Comparison of ENCODE assay signal across 11 cellular contexts in genomic region chr22:50532824-50533344, GRCh38. TPM values are rescaled to one million over a fixed set of nuclear protein-coding genes. Genes with fewer than 3 reads are reported as not detected.
DNase-seq lines count a peak whose midpoint lies in the region; ATAC-seq and TF ChIP-seq lines count a peak whose summit lies in the region.
"Had no signal": no experiment of that assay in that cellular context is flagged by ENCODE, and none has a peak within 500 bp of the region (broad histone marks: within the 10 kb centered on the region; RNA-seq: fewer than 3 reads in every experiment).

No MANE protein-coding gene starts in this region.

- no peaks in the 10 kb centered on the region for H3K27me3 Mint-ChIP-seq in activated CD8-positive, alpha-beta memory T cell treated with anti-CD3 and anti-CD28 coated beads, Interleukin-2, amount 10 ng/mL, durations not matched to agents 7 days and 5 days

- H3K36me3 Mint-ChIP-seq in activated CD8-positive, alpha-beta memory T cell treated with anti-CD3 and anti-CD28 coated beads, Interleukin-2, amount 10 ng/mL, durations not matched to agents 7 days and 5 days = peaks cover 12% of the 10 kb centered on the region
- peaks cover 9 to 22% of the 10 kb centered on the region in 2 donors for H3K36me3 Mint-ChIP-seq in activated naive CD4-positive, alpha-beta T cell treated with anti-CD3 and anti-CD28 coated beads, Interleukin-2, amount 50 U/mL, for 72 hours

- H3K27ac Mint-ChIP-seq in activated CD8-positive, alpha-beta memory T cell treated with anti-CD3 and anti-CD28 coated beads, Interleukin-2, amount 10 ng/mL, durations not matched to agents 7 days and 5 days = peak overlapping the region; percentile 100
- peak overlapping the region; percentile 94 to 99 for H3K27ac Mint-ChIP-seq in activated naive CD4-positive, alpha-beta T cell treated with anti-CD3 and anti-CD28 coated beads, Interleukin-2, amount 50 U/mL, for 72 hours

- no peak for TF ChIP-seq POLR2A in right lobe of liver (IDR thresholded peaks at IDR 0.05)

- H3K9ac ChIP-seq in subcutaneous abdominal adipose tissue (ENCODE audit: low read length in 5 of 5) = peak overlapping the region in 2 of 5 donors; percentile 39 to 48

- H3K27ac ChIP-seq in right lobe of liver = peak overlapping the region; percentile 94 to 98 (median 97)
- H3K27ac ChIP-seq in subcutaneous abdominal adipose tissue (ENCODE audit: low read depth, low read length) = peak overlapping the region; percentile 95

- H3K4me1 ChIP-seq in right lobe of liver (peaks cover 0 to 14% (median 0%) of the 10 kb centered on the region in 4 donors), subcutaneous abdominal adipose tissue (ENCODE audit: control insufficient read depth in 5 of 5, insufficient read depth in 5 of 5, low read length in 5 of 5) (peaks cover 3 to 59% (median 33%) of the 10 kb centered on the region in 5 donors)

- H3K9me3 ChIP-seq in right lobe of liver (no peaks in the 10 kb centered on the region), subcutaneous abdominal adipose tissue (ENCODE audit: control insufficient read depth in 5 of 5, low read length in 5 of 5) (no peaks in the 10 kb centered on the region)

- H3K9me3 Mint-ChIP-seq in activated CD8-positive, alpha-beta memory T cell treated with anti-CD3 and anti-CD28 coated beads, Interleukin-2, amount 10 ng/mL, durations not matched to agents 7 days and 5 days (ENCODE audit: low read depth) = no peaks in the 10 kb centered on the region
- no peaks in the 10 kb centered on the region for H3K9me3 Mint-ChIP-seq in activated naive CD4-positive, alpha-beta T cell treated with anti-CD3 and anti-CD28 coated beads, Interleukin-2, amount 50 U/mL, for 72 hours

- 53% methylated on average over 6 of the region's 6 CpGs for WGBS in right lobe of liver (ENCODE audit: insufficient coverage, low coverage, low lambda C conversion rate, missing lambda C conversion rate)

- H3K4me3 Mint-ChIP-seq in activated CD8-positive, alpha-beta memory T cell treated with anti-CD3 and anti-CD28 coated beads, Interleukin-2, amount 10 ng/mL, durations not matched to agents 7 days and 5 days = peak overlapping the region; percentile 94

- ATAC-seq in activated CD8-positive, alpha-beta memory T cell treated with anti-CD3 and anti-CD28 coated beads, Interleukin-2, amount 10 ng/mL, durations not matched to agents 7 days and 5 days = no peak
- ATAC-seq in activated naive CD4-positive, alpha-beta T cell treated with anti-CD3 and anti-CD28 coated beads, Interleukin-2, amount 50 U/mL, for 72 hours = no peak
- ATAC-seq in right lobe of liver = no peak
- no peak for ATAC-seq in GM18511 (IDR thresholded peaks at IDR 0.05; ENCODE audit: unreplicated experiment)

- no peaks in the 10 kb centered on the region for H3K27me3 ChIP-seq in right lobe of liver
- H3K27me3 ChIP-seq in subcutaneous abdominal adipose tissue (ENCODE audit: control insufficient read depth in 5 of 5, insufficient read depth in 4 of 5, low read length in 5 of 5) = no peaks in the 10 kb centered on the region

- H3K36me3 ChIP-seq in right lobe of liver = no peaks in the 10 kb centered on the region
- H3K36me3 ChIP-seq in subcutaneous abdominal adipose tissue (ENCODE audit: control insufficient read depth in 5 of 5, insufficient read depth in 5 of 5, low read length in 5 of 5) = no peaks in the 10 kb centered on the region

- peaks cover 48% of the 10 kb centered on the region for H3K4me1 Mint-ChIP-seq in activated CD8-positive, alpha-beta memory T cell treated with anti-CD3 and anti-CD28 coated beads, Interleukin-2, amount 10 ng/mL, durations not matched to agents 7 days and 5 days

- H3K4me3 ChIP-seq in right lobe of liver = no peak overlapping the region
- peak overlapping the region in 2 of 5 donors; percentile 73 to 85 for H3K4me3 ChIP-seq in subcutaneous abdominal adipose tissue (ENCODE audit: low read depth in 1 of 5, low read length in 5 of 5)

- intact Hi-C loops in right lobe of liver (cut with DNase I) = no loop called here

- no peak for DNase-seq in activated CD8-positive, alpha-beta memory T cell treated with anti-CD3 and anti-CD28 coated beads, Interleukin-2, amount 10 ng/mL, durations not matched to agents 7 days and 5 days
- DNase-seq in activated CD8-positive, alpha-beta memory T cell treated with anti-CD3 and anti-CD28 coated beads, Interleukin-2, amount 50 U/mL, for 48 hours = no peak
- no peak for DNase-seq in activated naive CD4-positive, alpha-beta T cell treated with anti-CD3 and anti-CD28 coated beads, Interleukin-2, amount 50 U/mL, for 72 hours (ENCODE audit: low spot score in 2 of 2)
- DNase-seq in right lobe of liver = peak in 1 of 3 donors; percentile 26
- no peak for DNase-seq in foreskin melanocyte
- no peak for DNase-seq in GOT3 (lab: John Stamatoyannopoulos, UW)
- DNase-seq: activated CD8-positive, alpha-beta memory T cell treated with anti-CD3 and anti-CD28 coated beads for 24 hours; NCI-H748 treated with DMSO at 0.1 percent for 48 hours; stimulated activated CD4-positive, alpha-beta T cell treated with anti-CD3 and anti-CD28 coated beads, Interleukin-4, amount 100 ng/mL, for 4 hours had no signal

- no peak for TF ChIP-seq CTCF in right lobe of liver (IDR thresholded peaks at IDR 0.05)

- CTCF ChIA-PET in activated CD8-positive, alpha-beta memory T cell treated with anti-CD3 and anti-CD28 coated beads, Interleukin-2, amount 10 ng/mL, durations not matched to agents 7 days and 5 days (lab: Charles Lee) = interaction anchor here (0.8 to 3.3 kb wide), 5 partner anchors 12 to 88 kb away, joined by 3 to 21 read pairs (median 8); partner anchors contain the start of gene KLHDC7B

RNA-seq across cellular contexts. Expression of gene TYMP, which starts 3.1 kb away (rescaled TPM):
- total RNA-seq in activated CD8-positive, alpha-beta memory T cell treated with anti-CD3 and anti-CD28 coated beads, Interleukin-2, amount 10 ng/mL, durations not matched to agents 7 days and 5 days = 100 to 1,000 TPM in 1 of 2 experiments, 10 to 100 TPM in 1; 93.1 to 108 TPM
- 10 to 100 TPM; 20.8 to 74.5 TPM for total RNA-seq in activated naive CD4-positive, alpha-beta T cell treated with anti-CD3 and anti-CD28 coated beads, Interleukin-2, amount 50 U/mL, for 72 hours
- 100 to 1,000 TPM in 3 of 6 experiments, 10 to 100 TPM in 3; 30.6 to 223 (median 88.2) TPM for total RNA-seq in right lobe of liver

RNA-seq across cellular contexts. Expression of gene SCO2, which starts 7.5 kb away (rescaled TPM):
- total RNA-seq in activated CD8-positive, alpha-beta memory T cell treated with anti-CD3 and anti-CD28 coated beads, Interleukin-2, amount 10 ng/mL, durations not matched to agents 7 days and 5 days = 10 to 100 TPM in 1 of 2 experiments, 1 to 10 TPM in 1; 9.1 to 11.6 TPM
- total RNA-seq in activated naive CD4-positive, alpha-beta T cell treated with anti-CD3 and anti-CD28 coated beads, Interleukin-2, amount 50 U/mL, for 72 hours = 1 to 10 TPM in 1 of 2 donors, not detected in 1; 4.8 TPM
- total RNA-seq in right lobe of liver = 1 to 10 TPM in 3 of 6 experiments, under 1 TPM in 1, not detected in 2; 0.80 to 4.2 (median 2.5) TPM

RNA-seq across cellular contexts. Expression of gene KLHDC7B, which starts 12.8 kb away (rescaled TPM):
- 10 to 100 TPM; 10.2 to 12.0 TPM for total RNA-seq in activated CD8-positive, alpha-beta memory T cell treated with anti-CD3 and anti-CD28 coated beads, Interleukin-2, amount 10 ng/mL, durations not matched to agents 7 days and 5 days
- 10 to 100 TPM in 1 of 2 donors, 1 to 10 TPM in 1; 2.6 to 11.0 TPM for total RNA-seq in activated naive CD4-positive, alpha-beta T cell treated with anti-CD3 and anti-CD28 coated beads, Interleukin-2, amount 50 U/mL, for 72 hours
- 1 to 10 TPM in 2 of 6 experiments, under 1 TPM in 2, not detected in 2; 0.07 to 1.4 (median 0.62) TPM for total RNA-seq in right lobe of liver

RNA-seq across cellular contexts. Expression of gene NCAPH2, which starts 24.9 kb away (rescaled TPM):
- total RNA-seq in activated CD8-positive, alpha-beta memory T cell treated with anti-CD3 and anti-CD28 coated beads, Interleukin-2, amount 10 ng/mL, durations not matched to agents 7 days and 5 days = 100 to 1,000 TPM; 136 to 181 TPM
- total RNA-seq in activated naive CD4-positive, alpha-beta T cell treated with anti-CD3 and anti-CD28 coated beads, Interleukin-2, amount 50 U/mL, for 72 hours = 100 to 1,000 TPM; 121 to 130 TPM
- total RNA-seq in right lobe of liver = 10 to 100 TPM; 11.4 to 17.3 (median 13.9) TPM

RNA-seq across cellular contexts. Expression of gene LMF2, which starts 25.4 kb away (rescaled TPM):
- total RNA-seq in activated CD8-positive, alpha-beta memory T cell treated with anti-CD3 and anti-CD28 coated beads, Interleukin-2, amount 10 ng/mL, durations not matched to agents 7 days and 5 days = 100 to 1,000 TPM in 1 of 2 experiments, 10 to 100 TPM in 1; 98.6 to 138 TPM
- 10 to 100 TPM; 54.2 to 76.7 TPM for total RNA-seq in activated naive CD4-positive, alpha-beta T cell treated with anti-CD3 and anti-CD28 coated beads, Interleukin-2, amount 50 U/mL, for 72 hours
- 10 to 100 TPM; 33.2 to 47.6 (median 41.7) TPM for total RNA-seq in right lobe of liver
